Comparison of ENCODE assay signal across 8 cellular contexts in genomic region chrY:15424633-15425259, GRCh38.
A peak's percentile ranks its signal among the peaks of the same experiment; 100 is the strongest.
DNase-seq lines count a peak whose midpoint lies in the region; ATAC-seq lines count a peak whose summit lies in the region.

No MANE protein-coding gene starts in this region.

- H3K4me1 Mint-ChIP-seq in central memory CD8-positive, alpha-beta T cell, result peaks cover 38% of the 10 kb centered on the region

- no peak overlapping the region for H2BK120ac ChIP-seq in neuronal stem cell (ENCODE audit: low read depth, low read length)

- H3K79me1 ChIP-seq in neuronal stem cell (ENCODE audit: low read depth, low read length), result no peaks in the 10 kb centered on the region

- H3K9ac ChIP-seq in neuronal stem cell (ENCODE audit: low read depth, low read length, poor library complexity), result no peak overlapping the region

- H2BK15ac ChIP-seq in neuronal stem cell (ENCODE audit: low read length), result no peak overlapping the region

- H3K23ac ChIP-seq in neuronal stem cell (ENCODE audit: low read depth, low read length, poor library complexity), result no peak overlapping the region

- H3K4me1 ChIP-seq in neuronal stem cell (ENCODE audit: control insufficient read depth in 2 of 2, insufficient read depth in 1 of 2, low read depth in 1 of 2, low read length in 2 of 2), result peaks cover 0 to 10% of the 10 kb centered on the region in 2 donors

- no peak overlapping the region for H2AK5ac ChIP-seq in neuronal stem cell (ENCODE audit: low read depth, low read length)

- no CpG with 5 or more reads among the region's 6 CpGs for WGBS in neuronal stem cell (ENCODE audit: extremely low coverage in 2 of 2, insufficient read length in 2 of 2, insufficient replicate concordance in 1 of 2), 2 donors

- H3K14ac ChIP-seq in neuronal stem cell (ENCODE audit: low read length), result no peak overlapping the region

- H3K27me3 Mint-ChIP-seq in central memory CD8-positive, alpha-beta T cell, result no peaks in the 10 kb centered on the region

- H3K4me3 ChIP-seq in neuronal stem cell (ENCODE audit: low read length in 2 of 2), result no peak overlapping the region

- no peaks in the 10 kb centered on the region for H3K27me3 ChIP-seq in neuronal stem cell (ENCODE audit: control insufficient read depth in 3 of 3, insufficient read depth in 3 of 3, low read depth in 1 of 3, low read length in 3 of 3)

- H2BK12ac ChIP-seq in neuronal stem cell (ENCODE audit: low read length), result no peak overlapping the region

- no peak overlapping the region for H4K8ac ChIP-seq in neuronal stem cell (ENCODE audit: low read depth, low read length)

- H2AFZ ChIP-seq in neuronal stem cell (ENCODE audit: low read length), result no peak overlapping the region

- H4K91ac ChIP-seq in neuronal stem cell (ENCODE audit: low read depth, low read length, poor library complexity), result no peak overlapping the region

- peak overlapping the region; percentile 50 for H3K27ac Mint-ChIP-seq in central memory CD8-positive, alpha-beta T cell (ENCODE audit: low read depth)

- peak overlapping the region; percentile 11 for H3K4me2 ChIP-seq in neuronal stem cell (ENCODE audit: insufficient read depth, low read length, poor library complexity, severe bottlenecking)

- no peaks in the 10 kb centered on the region for H3K36me3 ChIP-seq in neuronal stem cell (replicated peaks in 1 of 2; ENCODE audit: control insufficient read depth in 2 of 2, insufficient read depth in 2 of 2, low read length in 2 of 2)

- peaks cover 0 to 2% of the 10 kb centered on the region in 2 donors for H3K9me3 ChIP-seq in neuronal stem cell (replicated peaks in 1 of 2; ENCODE audit: control insufficient read depth in 2 of 2, insufficient read depth in 1 of 2, low read depth in 1 of 2, low read length in 2 of 2)

- H3K4ac ChIP-seq in neuronal stem cell (ENCODE audit: low read length), result no peak overlapping the region

- no peak for DNase-seq in central memory CD8-positive, alpha-beta T cell (ENCODE audit: low spot score in 2 of 2)
- peak; percentile 48 for DNase-seq in neuronal stem cell (ENCODE audit: low spot score)
- DNase-seq in NK-92 (lab: John Stamatoyannopoulos, UW; ENCODE audit: unreplicated experiment), result no peak
- DNase-seq in NCI-H1417 treated with DMSO at 0.1 percent for 48 hours (lab: John Stamatoyannopoulos, UW), result no peak
- no peak for DNase-seq in activated T-cell treated with anti-CD3 and anti-CD28 coated beads for 4 hours

- peak overlapping the region; percentile 72 for H3K4me3 Mint-ChIP-seq in central memory CD8-positive, alpha-beta T cell

- peak overlapping the region; percentile 87 for H3K27ac ChIP-seq in neuronal stem cell (replicated peaks; ENCODE audit: low read length)

- H3K18ac ChIP-seq in neuronal stem cell (ENCODE audit: low read length), result no peak overlapping the region

- H3K36me3 Mint-ChIP-seq in central memory CD8-positive, alpha-beta T cell (ENCODE audit: insufficient read depth), result peaks cover 2% of the 10 kb centered on the region

- ATAC-seq in GM19035 (IDR thresholded peaks at IDR 0.05; ENCODE audit: unreplicated experiment) (peak; percentile 85), HG03442 (IDR thresholded peaks at IDR 0.05; ENCODE audit: unreplicated experiment) (peak; percentile 83), HG03097 (IDR thresholded peaks at IDR 0.05; ENCODE audit: low FRiP score, unreplicated experiment) (no peak)
- ATAC-seq in central memory CD8-positive, alpha-beta T cell (replicated peaks; ENCODE audit: extremely low read depth, poor library complexity, severe bottlenecking), result peak; percentile 89

- peaks cover 15% of the 10 kb centered on the region for H3K9me3 Mint-ChIP-seq in central memory CD8-positive, alpha-beta T cell

- H2BK5ac ChIP-seq in neuronal stem cell (ENCODE audit: low read length), result no peak overlapping the region
